Comparison of ENCODE assay signal across 22 cellular contexts in genomic region chr20:16437387-16437990, GRCh38.
"Had no signal": no experiment of that assay in that cellular context is flagged by ENCODE, and none has a peak within 500 bp of the region (broad histone marks: within the 10 kb centered on the region; RNA-seq: fewer than 3 reads in every experiment).

No MANE protein-coding gene starts in this region.

- H3K4me3 ChIP-seq: lower lobe of right lung, psoas muscle, sigmoid colon, testis, tibial nerve, upper lobe of left lung had no signal

- H3K9me3 ChIP-seq: lower lobe of right lung, psoas muscle, sigmoid colon, testis, tibial nerve, upper lobe of left lung had no signal

- H3K36me3 ChIP-seq: lower lobe of right lung, sigmoid colon, upper lobe of left lung had no signal

- H3K27me3 ChIP-seq: sigmoid colon, testis, tibial nerve, upper lobe of left lung had no signal

- DNase-seq: cortex of kidney; effector memory CD8-positive, alpha-beta T cell; hypothalamus; immature natural killer cell; islet precursor cell; kidney glomerular epithelial cell; left ventricle myocardium superior; lower lobe of right lung; naive thymus-derived CD8-positive, alpha-beta T cell; nephron progenitor cell; nucleus accumbens; psoas muscle; right cardiac atrium; sigmoid colon; stimulated activated CD4-positive, alpha-beta T cell treated with anti-CD3 and anti-CD28 coated beads, Interleukin-4, amount 100 ng/mL, for 4 hours; stimulated activated naive CD8-positive, alpha-beta T cell treated with anti-CD3 and anti-CD28 coated beads, Interleukin-15, Interleukin-2, amounts not matched to agents 100 U/mL and 50 U/mL, for 24 hours; substantia nigra; testis; upper lobe of left lung had no signal

- ATAC-seq: effector memory CD8-positive, alpha-beta T cell; esophagus mucosa; lower lobe of right lung; naive thymus-derived CD8-positive, alpha-beta T cell; stimulated activated memory B cell treated with anti-CD40 and anti-IgM and Interleukin-4, amounts not matched to agents 10 μg/mL and 1 μg/mL and 100 μg/mL, for 72 hours; stimulated activated naive CD8-positive, alpha-beta T cell treated with anti-CD3 and anti-CD28 coated beads, Interleukin-15, Interleukin-2, amounts not matched to agents 100 U/mL and 50 U/mL, for 24 hours had no signal

- H3K27ac ChIP-seq: lower lobe of right lung, psoas muscle, sigmoid colon, testis, tibial nerve, upper lobe of left lung had no signal

- H3K4me1 ChIP-seq: lower lobe of right lung, sigmoid colon, testis, upper lobe of left lung had no signal
